In genomic region chr16:50266337-50267091, GRCh38 we compare ENCODE assay signal across 8 cellular contexts. TPM values are rescaled to one million over a fixed set of nuclear protein-coding genes. Genes with fewer than 3 reads are reported as not detected.
DNase-seq lines count a peak whose midpoint lies in the region; ATAC-seq and TF ChIP-seq lines count a peak whose summit lies in the region.

Gene ADCY7, plus strand, starts transcription at chr16:50266551. Its CDS starts 21,629 bp downstream, at chr16:50288180.

- TF ChIP-seq CTCF in BE2C (IDR thresholded peaks at IDR 0.05; ENCODE audit: low read depth, low read length) = no peak
- TF ChIP-seq CTCF in SU-DHL-6 (IDR thresholded peaks at IDR 0.05; ENCODE audit: insufficient read depth, low read length, poor library complexity, severe bottlenecking) = no peak

- no peak within 1 kb of the TSS for H3K27ac ChIP-seq in SU-DHL-6 (ENCODE audit: low read depth, low read length)

- peak; percentile 86 for DNase-seq in BE2C
- peak; percentile 88 for DNase-seq in activated naive CD8-positive, alpha-beta T cell treated with anti-CD3 and anti-CD28 coated beads for 36 hours
- peak; percentile 88 for DNase-seq in hepatic stellate cell (ENCODE audit: low spot score)
- DNase-seq in stimulated activated CD4-positive, alpha-beta T cell treated with anti-CD3 and anti-CD28 coated beads, Interleukin-15, amount 100 ng/mL, for 1 hour (ENCODE audit: low read depth in 1 of 2, low spot score in 1 of 2) = peak; percentile 69 to 71
- DNase-seq in NCI-H748 (lab: John Stamatoyannopoulos, UW; ENCODE audit: unreplicated experiment) = no peak

- peak within 1 kb of the TSS; percentile 7 for H2AFZ ChIP-seq in SU-DHL-6 (ENCODE audit: low read depth, low read length, severe bottlenecking)

- H3K4me3 ChIP-seq in BE2C (ENCODE audit: low read depth, low read length) (peak within 1 kb of the TSS; percentile 58), SU-DHL-6 (ENCODE audit: insufficient read depth, low read length, poor library complexity, severe bottlenecking) (peak within 1 kb of the TSS; percentile 50)

- ATAC-seq in GM19351 (IDR thresholded peaks at IDR 0.05; ENCODE audit: unreplicated experiment) = peak; percentile 84
- ATAC-seq in HG03460 (IDR thresholded peaks at IDR 0.05; ENCODE audit: unreplicated experiment) = peak; percentile 82

- peaks cover 23% of the 10 kb centered on the region for H3K4me1 ChIP-seq in BE2C

- no peaks in the 10 kb centered on the region for H3K36me3 ChIP-seq in BE2C
- H3K36me3 ChIP-seq in SU-DHL-6 (ENCODE audit: low read length) = no peaks in the 10 kb centered on the region

- H3K9ac ChIP-seq in SU-DHL-6 (ENCODE audit: low read length) = peak within 1 kb of the TSS; percentile 60

- no peaks in the 10 kb centered on the region for H3K27me3 Mint-ChIP-seq in activated naive CD8-positive, alpha-beta T cell treated with anti-CD3 and anti-CD28 coated beads for 36 hours

- no peaks in the 10 kb centered on the region; the same call in 1 of the 2 replicates for H3K9me3 ChIP-seq in BE2C
- H3K9me3 ChIP-seq in SU-DHL-6 (ENCODE audit: insufficient read depth, low read length) = no peaks in the 10 kb centered on the region

- no peaks in the 10 kb centered on the region for H3F3A ChIP-seq in SU-DHL-6 (ENCODE audit: insufficient read depth)

- peak within 1 kb of the TSS; percentile 90 for H3K4me3 Mint-ChIP-seq in activated naive CD8-positive, alpha-beta T cell treated with anti-CD3 and anti-CD28 coated beads for 36 hours

- H4K20me1 ChIP-seq in SU-DHL-6 (ENCODE audit: low read depth, low read length) = no peaks in the 10 kb centered on the region

- peak within 1 kb of the TSS; percentile 94 for H3K27ac Mint-ChIP-seq in activated naive CD8-positive, alpha-beta T cell treated with anti-CD3 and anti-CD28 coated beads for 36 hours

- peak within 1 kb of the TSS; percentile 61 for H3K4me2 ChIP-seq in SU-DHL-6 (ENCODE audit: low read depth, low read length, poor library complexity, severe bottlenecking)

- H3K27me3 ChIP-seq in BE2C = no peaks in the 10 kb centered on the region
- no peaks in the 10 kb centered on the region for H3K27me3 ChIP-seq in SU-DHL-6 (ENCODE audit: low read length)

- no peaks in the 10 kb centered on the region for H3K79me2 ChIP-seq in SU-DHL-6 (ENCODE audit: insufficient read depth, low read length)

- H3K4me1 Mint-ChIP-seq in activated naive CD8-positive, alpha-beta T cell treated with anti-CD3 and anti-CD28 coated beads for 36 hours = peaks cover 63% of the 10 kb centered on the region

- H3K9me2 ChIP-seq in SU-DHL-6 (replicated peaks; ENCODE audit: insufficient read depth, low read length) = no peaks in the 10 kb centered on the region

- H3K9me3 Mint-ChIP-seq in activated naive CD8-positive, alpha-beta T cell treated with anti-CD3 and anti-CD28 coated beads for 36 hours = peaks cover 1% of the 10 kb centered on the region

- peaks cover 24% of the 10 kb centered on the region for H3K36me3 Mint-ChIP-seq in activated naive CD8-positive, alpha-beta T cell treated with anti-CD3 and anti-CD28 coated beads for 36 hours

RNA-seq across cellular contexts. Expression of gene ADCY7, which starts in this region (rescaled TPM):
- 26.2 TPM for polyA plus RNA-seq in BE2C (2012; ENCODE audit: insufficient read depth, insufficient read length, low read depth)
- total RNA-seq in activated naive CD8-positive, alpha-beta T cell treated with anti-CD3 and anti-CD28 coated beads for 36 hours = 10 to 100 TPM; 72.3 to 73.1 TPM
